ENCODE assay signal across 8 cellular contexts in genomic region chr11:3109921-3110706, GRCh38. TPM values are rescaled to one million over a fixed set of nuclear protein-coding genes. Genes with fewer than 3 reads are reported as not detected.
DNase-seq lines count a peak whose midpoint lies in the region; ATAC-seq, FAIRE-seq and TF ChIP-seq lines count a peak whose summit lies in the region.

No MANE protein-coding gene starts in this region.

- no peaks in the 10 kb centered on the region for H3K27me3 Mint-ChIP-seq in natural killer cell (ENCODE audit: low read depth in 2 of 2)

- no peak for TF ChIP-seq POLR2A in endothelial cell of umbilical vein (IDR thresholded peaks at IDR 0.05; ENCODE audit: low read depth, low read length)

- POLR2A ChIA-PET in endothelial cell of umbilical vein (lab: Charles Lee), result no interaction called here

- peak overlapping the region; percentile 13 for H3K4me3 Mint-ChIP-seq in natural killer cell

- TF ChIP-seq EP300 in Ishikawa (IDR thresholded peaks at IDR 0.05; ENCODE audit: borderline replicate concordance), result no peak

- DNase-seq in D341Med (ENCODE audit: low spot score), result peak; percentile 80
- DNase-seq in UCSD-AML1 (lab: John Stamatoyannopoulos, UW; ENCODE audit: unreplicated experiment), result peak; percentile 55
- peak; percentile 28 for DNase-seq in endothelial cell of umbilical vein (ENCODE audit: low read depth, low spot score)
- peak; percentile 51 for DNase-seq in natural killer cell
- DNase-seq in C1 segment of cervical spinal cord (lab: John Stamatoyannopoulos, UW), result no peak
- DNase-seq in NCI-H2081 (lab: John Stamatoyannopoulos, UW), result no peak

- dilution Hi-C loops in endothelial cell of umbilical vein (cut with MboI; ENCODE audit: extremely low pct_ligation_motif_present, low sequenced_read_pairs), result no loop called here

- H3K36me3 ChIP-seq in endothelial cell of umbilical vein (ENCODE audit: control insufficient read depth in 2 of 2, extremely low read depth in 1 of 2, insufficient read depth in 2 of 2, low read length in 2 of 2), result no peaks in the 10 kb centered on the region

- FAIRE-seq in endothelial cell of umbilical vein (lab: Jason Lieb, UNC), result no peak

- H3K9me3 ChIP-seq in endothelial cell of umbilical vein (replicated peaks; ENCODE audit: control insufficient read depth, insufficient read depth, low read length), result no peaks in the 10 kb centered on the region

- no peak overlapping the region for H3K4me3 ChIP-seq in endothelial cell of umbilical vein (replicated peaks in 1 of 3; ENCODE audit: insufficient read depth in 1 of 3, low read depth in 1 of 3, low read length in 3 of 3)

- CTCF ChIA-PET in endothelial cell of umbilical vein (lab: Charles Lee), result interaction anchor here (0.6 to 2.2 kb wide), 11 partner anchors 10 to 298 kb away, joined by 3 to 11 read pairs (median 3); no protein-coding TSS in a partner anchor

- H3K27ac ChIP-seq in endothelial cell of umbilical vein (ENCODE audit: insufficient read depth, low read depth, low read length), result no peak overlapping the region

- intact Hi-C loops in endothelial cell of umbilical vein (cut with micrococcal nuclease) (loop anchor here (1.0 kb wide), 1 partner anchor 107 kb away; no protein-coding TSS in a partner anchor), natural killer cell (cut with micrococcal nuclease) (loop anchor here (1.0 to 5.0 kb wide), 2 partner anchors 47 to 107 kb away; no protein-coding TSS in a partner anchor)

- peak overlapping the region; percentile 77 to 79 for H3K27ac Mint-ChIP-seq in natural killer cell

- H3K4me1 ChIP-seq in endothelial cell of umbilical vein (ENCODE audit: control insufficient read depth, extremely low read depth, insufficient read depth, low read length), result no peaks in the 10 kb centered on the region

- H3K79me2 ChIP-seq in endothelial cell of umbilical vein (ENCODE audit: control insufficient read depth, insufficient read depth, low read length), result no peaks in the 10 kb centered on the region

- no peaks in the 10 kb centered on the region for H3K27me3 ChIP-seq in endothelial cell of umbilical vein (ENCODE audit: control insufficient read depth in 2 of 2, insufficient read depth in 2 of 2, low read length in 2 of 2)

- peak; percentile 49 to 72 for TF ChIP-seq CTCF in endothelial cell of umbilical vein (IDR thresholded peaks at IDR 0.05; ENCODE audit: extremely low read depth in 1 of 2, insufficient read depth in 1 of 2, low read depth in 1 of 2, low read length in 2 of 2)
- peak; percentile 76 for TF ChIP-seq CTCF in natural killer cell (IDR thresholded peaks at IDR 0.05)

- no peaks in the 10 kb centered on the region for H4K20me1 ChIP-seq in endothelial cell of umbilical vein (replicated peaks; ENCODE audit: control insufficient read depth, extremely low read depth, insufficient read depth, low read length)

- H3K4me2 ChIP-seq in endothelial cell of umbilical vein (ENCODE audit: insufficient read depth, low read length), result no peak overlapping the region

- TF ChIP-seq RAD21 in Ishikawa (IDR thresholded peaks at IDR 0.05; ENCODE audit: low read depth), result peak; percentile 80

- no peak overlapping the region for H3K9ac ChIP-seq in endothelial cell of umbilical vein (replicated peaks; ENCODE audit: extremely low read depth, insufficient read depth, low read length)

- peaks cover 38 to 59% of the 10 kb centered on the region in 2 donors for H3K4me1 Mint-ChIP-seq in natural killer cell

- no TSS peak for BruUV-seq in endothelial cell of umbilical vein (replicated peaks; lab: Mats Ljungman, UMichigan)

- no peaks in the 10 kb centered on the region for H3K9me1 ChIP-seq in endothelial cell of umbilical vein (replicated peaks; ENCODE audit: control insufficient read depth, extremely low read depth, insufficient read depth, low read length)

- peak; percentile 80 to 87 (median 80) for ATAC-seq in natural killer cell
- no peak for ATAC-seq in GM21619 (IDR thresholded peaks at IDR 0.05; ENCODE audit: unreplicated experiment)

- no peak overlapping the region for H2AFZ ChIP-seq in endothelial cell of umbilical vein (ENCODE audit: low read depth, low read length)

- H3K9me3 Mint-ChIP-seq in natural killer cell, result peaks cover 0 to 3% of the 10 kb centered on the region in 2 donors

- H3K36me3 Mint-ChIP-seq in natural killer cell, result peaks cover 25% of the 10 kb centered on the region

TF ChIP-seq in Ishikawa, 13 proteins besides CTCF, POLR2A, EP300 and RAD21 (continues in another document):
- TF ChIP-seq NFIC (IDR thresholded peaks at IDR 0.05) (no peak), EGR1 (IDR thresholded peaks at IDR 0.05) (no peak), TAF1 (IDR thresholded peaks at IDR 0.05; ENCODE audit: low read depth) (no peak), YY1 (IDR thresholded peaks at IDR 0.05; ENCODE audit: low read depth) (no peak), CEBPB (IDR thresholded peaks at IDR 0.05) (no peak), ZBTB7A (IDR thresholded peaks at IDR 0.05; ENCODE audit: low read depth) (no peak), CREB1 (IDR thresholded peaks at IDR 0.05; ENCODE audit: low read depth) (no peak), TCF12 (IDR thresholded peaks at IDR 0.05; ENCODE audit: low read depth) (no peak)

TF ChIP-seq in endothelial cell of umbilical vein, 7 proteins besides CTCF, POLR2A, EP300 and RAD21:
- TF ChIP-seq MYC (IDR thresholded peaks at IDR 0.05; ENCODE audit: low read depth, low read length) (no peak), JUN (IDR thresholded peaks at IDR 0.05; ENCODE audit: borderline replicate concordance, insufficient read depth, insufficient read length, low read depth) (no peak), POLR2AphosphoS5 (IDR thresholded peaks at IDR 0.05; ENCODE audit: insufficient read depth, low read depth, low read length) (no peak), MAX (IDR thresholded peaks at IDR 0.05; ENCODE audit: insufficient read depth, insufficient read length) (no peak), EZH2 (IDR thresholded peaks at IDR 0.05; ENCODE audit: borderline replicate concordance, low read depth, low read length, severe bottlenecking) (no peak), GATA2 (IDR thresholded peaks at IDR 0.05; ENCODE audit: insufficient read depth, insufficient read length, low read depth, low read length) (no peak), FOS (IDR thresholded peaks at IDR 0.05; ENCODE audit: borderline replicate concordance, insufficient read depth, low read length) (no peak)

RNA-seq across cellular contexts. Expression of gene CARS1, which starts 52.9 kb away (rescaled TPM):
- total RNA-seq in endothelial cell of umbilical vein (66.2 and 72.3 TPM in 2 replicates), natural killer cell (10 to 100 TPM; 47.9 to 51.3 (median 50.3) TPM)
- polyA plus RNA-seq in endothelial cell of umbilical vein, result 32.2 and 43.5 TPM in 2 replicates
- 38.6 and 42.2 TPM in 2 replicates for polyA plus RNA-seq in endothelial cell of umbilical vein (2011; cell fraction: cytosol; rRNA removed)
- polyA plus RNA-seq in endothelial cell of umbilical vein (2011; cell fraction: nucleus; rRNA removed), result 178 and 193 TPM in 2 replicates
- 57.1 and 59.4 TPM in 2 replicates for polyA plus RNA-seq in endothelial cell of umbilical vein (2012)
- polyA minus RNA-seq in endothelial cell of umbilical vein, result 48.2 and 49.9 TPM in 2 replicates
- 58.0 TPM for polyA minus RNA-seq in endothelial cell of umbilical vein (2011; cell fraction: cytosol; rRNA and poly(A)+ RNA removed)
- 45.8 and 48.3 TPM in 2 replicates for polyA minus RNA-seq in endothelial cell of umbilical vein (2011; cell fraction: nucleus; rRNA and poly(A)+ RNA removed)

RNA-seq across cellular contexts. Expression of gene OSBPL5, which starts 55.0 kb away (rescaled TPM):
- total RNA-seq in endothelial cell of umbilical vein (30.2 and 37.7 TPM in 2 replicates), natural killer cell (100 to 1,000 TPM; 375 to 522 (median 377) TPM)
- 8.6 and 8.7 TPM in 2 replicates for polyA plus RNA-seq in endothelial cell of umbilical vein
- 5.1 and 7.4 TPM in 2 replicates for polyA plus RNA-seq in endothelial cell of umbilical vein (2011; cell fraction: cytosol; rRNA removed)
- 44.8 and 50.4 TPM in 2 replicates for polyA plus RNA-seq in endothelial cell of umbilical vein (2011; cell fraction: nucleus; rRNA removed)
- polyA plus RNA-seq in endothelial cell of umbilical vein (2012), result 12.2 and 21.7 TPM in 2 replicates
- polyA minus RNA-seq in endothelial cell of umbilical vein, result 11.6 and 15.5 TPM in 2 replicates
- 30.7 TPM for polyA minus RNA-seq in endothelial cell of umbilical vein (2011; cell fraction: cytosol; rRNA and poly(A)+ RNA removed)
- 29.0 and 47.7 TPM in 2 replicates for polyA minus RNA-seq in endothelial cell of umbilical vein (2011; cell fraction: nucleus; rRNA and poly(A)+ RNA removed)

Comparison
In these comparisons a context has a peak if more than half of its experiments do, and no peak if none do; other contexts are left out.
1. DNase-seq: peak in D341Med (single experiment), UCSD-AML1 (single experiment), endothelial cell of umbilical vein (single experiment) and natural killer cell (single experiment); none in C1 segment of cervical spinal cord (0 of 14) and NCI-H2081 (0 of 2).